ENCODE assay signal across 12 cellular contexts in genomic region chr17:74833501-74834361, GRCh38. TPM values are rescaled to one million over a fixed set of nuclear protein-coding genes. Genes with fewer than 3 reads are reported as not detected.
DNase-seq lines count a peak whose midpoint lies in the region; ATAC-seq, FAIRE-seq and TF ChIP-seq lines count a peak whose summit lies in the region.
"Had no signal": no experiment of that assay in that cellular context is flagged by ENCODE, and none has a peak within 500 bp of the region (broad histone marks: within the 10 kb centered on the region; RNA-seq: fewer than 3 reads in every experiment).

No MANE protein-coding gene starts in this region.

- H3K9me3 ChIP-seq in K562 (replicated peaks; ENCODE audit: control insufficient read depth, insufficient read depth, low read depth, low read length) (no peaks in the 10 kb centered on the region), osteoblast (ENCODE audit: low read depth, low read length) (no peaks in the 10 kb centered on the region)

- DNase-seq in GM10266 (ENCODE audit: extremely low spot score), result peak; percentile 73
- DNase-seq in LHCN-M2 (ENCODE audit: low read depth), result peak; percentile 58
- no peak for DNase-seq in K562 (ENCODE audit: extremely low read depth in 1 of 4, low spot score in 3 of 4)
- peak; percentile 97 for DNase-seq in osteoblast (ENCODE audit: insufficient read length, low spot score, missing footprints)
- no peak for DNase-seq in activated T-cell treated with anti-CD3 and anti-CD28 coated beads, Interleukin-2, amount 50 U/mL, for 1 hour
- DNase-seq in NCI-H2107 (lab: John Stamatoyannopoulos, UW), result no peak
- DNase-seq in NCI-H1092 (lab: John Stamatoyannopoulos, UW), result no peak
- DNase-seq: activated CD4-positive, alpha-beta T cell treated with anti-CD3 and anti-CD28 coated beads for 1 hour; effector CD8-positive, alpha-beta T cell; natural killer cell had no signal

- no peak for TF ChIP-seq EP300 in K562 (IDR thresholded peaks at IDR 0.05; ENCODE audit: low read length)

- CTCF ChIA-PET in K562 (lab: Yijun Ruan, JAX; ENCODE audit: low intra/inter-chr PET ratio), result no interaction called here

- H3K9ac ChIP-seq in K562 (ENCODE audit: insufficient read depth in 1 of 2, low read depth in 2 of 2, low read length in 2 of 2), result peak overlapping the region in 1 of 2 experiments; percentile 40; a peak in 1 of 4 replicates

- BruUV-seq in K562 (replicated peaks; lab: Mats Ljungman, UMichigan), result no TSS peak

- in situ Hi-C loops in K562 (cut with MboI), result no loop called here

- no peaks in the 10 kb centered on the region for H3K79me2 ChIP-seq in K562 (ENCODE audit: control insufficient read depth, insufficient read depth, low read length)
- no peaks in the 10 kb centered on the region for H3K79me2 ChIP-seq in osteoblast (ENCODE audit: insufficient read depth, low read length)

- H3K36me3 ChIP-seq in K562 (ENCODE audit: control insufficient read depth, insufficient read depth, low read length) (no peaks in the 10 kb centered on the region), osteoblast (ENCODE audit: insufficient read depth, low read length) (no peaks in the 10 kb centered on the region)

- H2AFZ ChIP-seq in K562 (ENCODE audit: low read depth, low read length) (no peak overlapping the region), osteoblast (ENCODE audit: low read length) (no peak overlapping the region)

- FAIRE-seq in K562 (lab: Jason Lieb, UNC), result no peak

- TF ChIP-seq RAD21 in K562 (CRISPR knock-in tag; conservative IDR thresholded peaks at IDR 0.05 in 1 of 2, IDR thresholded peaks at IDR 0.05 in 1 of 2), result no peak

- no peak for TF ChIP-seq POLR2A in K562 (conservative IDR thresholded peaks at IDR 0.05)

- TF ChIP-seq CTCF in GM10266 (IDR thresholded peaks at IDR 0.05; ENCODE audit: control insufficient read depth, insufficient read depth, low read depth, missing control alignments) (no peak), K562 (IDR thresholded peaks at IDR 0.05 in 2 of 3, conservative IDR thresholded peaks at IDR 0.05 in 1 of 3; ENCODE audit: insufficient read depth in 2 of 3, low read depth in 1 of 3, low read length in 3 of 3) (no peak), osteoblast (IDR thresholded peaks at IDR 0.05; ENCODE audit: extremely low read depth, low read depth, low read length) (no peak)

- H3K4me1 ChIP-seq in K562 (replicated peaks in 1 of 2; ENCODE audit: control insufficient read depth in 2 of 2, insufficient read depth in 2 of 2, low read length in 2 of 2) (peaks cover 3 to 43% of the 10 kb centered on the region in 2 experiments; a peak in 3 of 5 replicates), osteoblast (ENCODE audit: insufficient read depth, low read length) (peaks cover 5% of the 10 kb centered on the region)

- H3K4me3 ChIP-seq in K562, result no peak overlapping the region
- H3K4me3 ChIP-seq in osteoblast (ENCODE audit: insufficient read depth, low read length), result no peak overlapping the region

- ATAC-seq in K562 (peak; percentile 45), GM21528 (IDR thresholded peaks at IDR 0.05; ENCODE audit: low FRiP score, unreplicated experiment) (no peak)

- H3K27ac ChIP-seq in K562 (ENCODE audit: extremely low read depth, low read depth, low read length), result no peak overlapping the region
- H3K27ac ChIP-seq in osteoblast (ENCODE audit: low read depth, low read length), result no peak overlapping the region

- peaks cover 7% of the 10 kb centered on the region; the same call in 1 of the 2 replicates for H4K20me1 ChIP-seq in K562 (replicated peaks; ENCODE audit: control insufficient read depth, insufficient read depth, low read length)
- H4K20me1 ChIP-seq in osteoblast (ENCODE audit: insufficient read depth, low read length), result peaks cover 15% of the 10 kb centered on the region

- no peak overlapping the region for H3K4me2 ChIP-seq in K562 (ENCODE audit: insufficient read depth, low read length)
- H3K4me2 ChIP-seq in osteoblast (ENCODE audit: insufficient read depth, low read length), result no peak overlapping the region

- H3K9me1 ChIP-seq in K562 (ENCODE audit: control insufficient read depth, insufficient read depth, low read length), result no peaks in the 10 kb centered on the region

- intact Hi-C loops in K562 (cut with micrococcal nuclease), result no loop called here

- no peaks in the 10 kb centered on the region for H3K27me3 ChIP-seq in K562 (ENCODE audit: control insufficient read depth in 2 of 2, insufficient read depth in 2 of 2, low read length in 2 of 2)
- H3K27me3 ChIP-seq in osteoblast (ENCODE audit: insufficient read depth, low read length), result no peaks in the 10 kb centered on the region

- 35% methylated on average over 9 of the region's 15 CpGs for WGBS in K562 (ENCODE audit: insufficient coverage, low coverage, missing lambda C conversion rate)

- POLR2A ChIA-PET in K562 (lab: Yijun Ruan, JAX), result interaction anchor here (0.6 to 1.5 kb wide), 5 partner anchors 9 to 39 kb away, joined by 3 to 4 read pairs (median 3); partner anchors contain the start of gene FDXR

RNA-seq across cellular contexts. Expression of gene GRIN2C, which starts 26.0 kb away (rescaled TPM):
- total RNA-seq in LHCN-M2 (2014; rRNA removed) (0.06 TPM in 1 of 2 replicates, not detected in the other), K562 (2014; rRNA removed) (under 0.01 and 0.16 TPM in 2 replicates), K562 (2014; rRNA removed; fragmentation: Illumina TruSeq; extraction: Trizol) (0.03 and 0.04 TPM in 2 replicates), K562 (2015; rRNA removed; fragmentation: Illumina TruSeq; extraction: Trizol) (0.07 and 0.08 TPM in 2 replicates), K562 (2021) (0.33 and 0.40 TPM in 2 replicates), osteoblast (0.29 and 0.72 TPM in 2 replicates)
- polyA plus RNA-seq in LHCN-M2 (2012), result 0.05 TPM
- 1.3 and 4.1 TPM in 2 replicates for total RNA-seq in K562 (2011; cell fraction: chromatin; rRNA removed; ENCODE audit: low replicate concordance)
- 0.66 and 1.7 TPM in 2 replicates for total RNA-seq in K562 (2011; cell fraction: nucleolus; rRNA removed)
- 1.2 and 1.5 TPM in 2 replicates for total RNA-seq in K562 (2011; cell fraction: nucleoplasm; rRNA removed)
- polyA plus RNA-seq in K562 (2011; rRNA removed) (0.08 and 0.10 TPM in 2 replicates), K562 (2014; fragmentation: Illumina TruSeq; extraction: Trizol) (0.10 TPM in 1 of 2 replicates, not detected in the other), K562 (2014; fragmentation: Nextera tagmentation; extraction: Ambion mirVana) (not detected), K562 (2014; rRNA removed) (0.08 and 0.20 TPM in 2 replicates)
- polyA plus RNA-seq in K562 (2011; cell fraction: cytosol; rRNA removed), result 0.04 and 0.06 TPM in 2 replicates
- 0.29 and 0.68 TPM in 2 replicates for polyA plus RNA-seq in K562 (2011; cell fraction: nucleus; rRNA removed)
- polyA plus RNA-seq in K562 (2012), result 0.16 and 0.66 TPM in 2 replicates
- polyA minus RNA-seq in K562 (2011; rRNA and poly(A)+ RNA removed), result 0.06 TPM in 1 of 2 replicates, not detected in the other
- polyA minus RNA-seq in K562 (2011; cell fraction: cytosol; rRNA and poly(A)+ RNA removed), result not detected in 2 replicates
- 0.11 and 0.27 TPM in 2 replicates for polyA minus RNA-seq in K562 (2011; cell fraction: nucleus; rRNA and poly(A)+ RNA removed)
- total RNA-seq: natural killer cell had no signal
- polyA plus RNA-seq: IgD-negative memory B cell had no signal

RNA-seq across cellular contexts. Expression of gene FDXR, which starts 39.1 kb away (rescaled TPM):
- 39.4 and 48.5 TPM in 2 replicates for total RNA-seq in LHCN-M2 (2014; rRNA removed)
- polyA plus RNA-seq in LHCN-M2 (2012), result 23.3 TPM
- total RNA-seq in K562 (2011; cell fraction: chromatin; rRNA removed; ENCODE audit: low replicate concordance), result 26.1 and 46.4 TPM in 2 replicates
- 39.0 and 42.5 TPM in 2 replicates for total RNA-seq in K562 (2011; cell fraction: nucleolus; rRNA removed)
- total RNA-seq in K562 (2011; cell fraction: nucleoplasm; rRNA removed), result 25.0 and 34.7 TPM in 2 replicates
- total RNA-seq in K562 (2014; rRNA removed), result 62.2 and 76.4 TPM in 2 replicates
- total RNA-seq in K562 (2014; rRNA removed; fragmentation: Illumina TruSeq; extraction: Trizol), result 8.7 and 14.3 TPM in 2 replicates
- total RNA-seq in K562 (2015; rRNA removed; fragmentation: Illumina TruSeq; extraction: Trizol), result 40.6 and 46.1 TPM in 2 replicates
- total RNA-seq in K562 (2021), result 68.7 and 70.7 TPM in 2 replicates
- 25.4 and 30.9 TPM in 2 replicates for polyA plus RNA-seq in K562 (2011; rRNA removed)
- polyA plus RNA-seq in K562 (2011; cell fraction: cytosol; rRNA removed), result 27.8 and 83.2 TPM in 2 replicates
- 47.6 and 91.7 TPM in 2 replicates for polyA plus RNA-seq in K562 (2011; cell fraction: nucleus; rRNA removed)
- polyA plus RNA-seq in K562 (2012), result 64.0 and 126 TPM in 2 replicates
- 13.6 and 40.4 TPM in 2 replicates for polyA plus RNA-seq in K562 (2014; fragmentation: Illumina TruSeq; extraction: Trizol)
- polyA plus RNA-seq in K562 (2014; fragmentation: Nextera tagmentation; extraction: Ambion mirVana), result 1 to 10 TPM in 1 of 2 experiments, under 1 TPM in 1; 0.89 to 2.8 TPM
- polyA plus RNA-seq in K562 (2014; rRNA removed), result 58.6 and 62.9 TPM in 2 replicates
- 5.2 and 10.6 TPM in 2 replicates for polyA minus RNA-seq in K562 (2011; rRNA and poly(A)+ RNA removed)
- 20.5 and 30.2 TPM in 2 replicates for polyA minus RNA-seq in K562 (2011; cell fraction: cytosol; rRNA and poly(A)+ RNA removed)
- 22.8 and 27.3 TPM in 2 replicates for polyA minus RNA-seq in K562 (2011; cell fraction: nucleus; rRNA and poly(A)+ RNA removed)
- 23.5 and 25.9 TPM in 2 replicates for total RNA-seq in osteoblast

RNA-seq across cellular contexts. Expression of gene NAT9, which starts 57.6 kb away (rescaled TPM):
- total RNA-seq in LHCN-M2 (2014; rRNA removed) (35.5 and 39.1 TPM in 2 replicates), K562 (2014; rRNA removed) (28.8 and 31.9 TPM in 2 replicates), K562 (2014; rRNA removed; fragmentation: Illumina TruSeq; extraction: Trizol) (28.3 and 42.2 TPM in 2 replicates), K562 (2015; rRNA removed; fragmentation: Illumina TruSeq; extraction: Trizol) (39.4 and 40.8 TPM in 2 replicates), K562 (2021) (56.8 and 63.6 TPM in 2 replicates), osteoblast (33.0 and 35.1 TPM in 2 replicates)
- polyA plus RNA-seq in LHCN-M2 (2012), result 43.9 TPM
- total RNA-seq in K562 (2011; cell fraction: chromatin; rRNA removed; ENCODE audit: low replicate concordance), result 145 and 300 TPM in 2 replicates
- 204 and 205 TPM in 2 replicates for total RNA-seq in K562 (2011; cell fraction: nucleolus; rRNA removed)
- total RNA-seq in K562 (2011; cell fraction: nucleoplasm; rRNA removed), result 164 and 167 TPM in 2 replicates
- polyA plus RNA-seq in K562 (2011; rRNA removed) (42.4 and 52.0 TPM in 2 replicates), K562 (2014; fragmentation: Illumina TruSeq; extraction: Trizol) (37.1 and 39.9 TPM in 2 replicates), K562 (2014; fragmentation: Nextera tagmentation; extraction: Ambion mirVana) (1 to 10 TPM; 4.2 to 5.9 TPM), K562 (2014; rRNA removed) (59.9 and 63.8 TPM in 2 replicates)
- 38.3 and 39.8 TPM in 2 replicates for polyA plus RNA-seq in K562 (2011; cell fraction: cytosol; rRNA removed)
- 305 and 323 TPM in 2 replicates for polyA plus RNA-seq in K562 (2011; cell fraction: nucleus; rRNA removed)
- 49.7 and 52.4 TPM in 2 replicates for polyA plus RNA-seq in K562 (2012)
- polyA minus RNA-seq in K562 (2011; rRNA and poly(A)+ RNA removed), result 30.1 and 37.1 TPM in 2 replicates
- 9.9 and 11.5 TPM in 2 replicates for polyA minus RNA-seq in K562 (2011; cell fraction: cytosol; rRNA and poly(A)+ RNA removed)
- 60.3 and 89.4 TPM in 2 replicates for polyA minus RNA-seq in K562 (2011; cell fraction: nucleus; rRNA and poly(A)+ RNA removed)

RNA-seq across cellular contexts. Expression of gene FADS6, which starts 59.7 kb away (rescaled TPM):
- total RNA-seq in LHCN-M2 (2014; rRNA removed) (not detected in 2 replicates), K562 (2014; rRNA removed) (not detected in 2 replicates), K562 (2014; rRNA removed; fragmentation: Illumina TruSeq; extraction: Trizol) (not detected in 2 replicates), K562 (2015; rRNA removed; fragmentation: Illumina TruSeq; extraction: Trizol) (0.22 TPM in 1 of 2 replicates, not detected in the other), K562 (2021) (not detected in 2 replicates), osteoblast (not detected in 2 replicates)
- polyA plus RNA-seq in LHCN-M2 (2012), result not detected
- total RNA-seq in K562 (2011; cell fraction: chromatin; rRNA removed; ENCODE audit: low replicate concordance), result not detected in 2 replicates
- total RNA-seq in K562 (2011; cell fraction: nucleolus; rRNA removed), result 0.26 TPM in 1 of 2 replicates, not detected in the other
- 0.29 TPM in 1 of 2 replicates, not detected in the other for total RNA-seq in K562 (2011; cell fraction: nucleoplasm; rRNA removed)
- polyA plus RNA-seq in K562 (2011; rRNA removed) (0.12 and 0.18 TPM in 2 replicates), K562 (2014; fragmentation: Illumina TruSeq; extraction: Trizol) (not detected in 2 replicates), K562 (2014; fragmentation: Nextera tagmentation; extraction: Ambion mirVana) (not detected), K562 (2014; rRNA removed) (not detected in 2 replicates)
- 0.13 and 0.36 TPM in 2 replicates for polyA plus RNA-seq in K562 (2011; cell fraction: cytosol; rRNA removed)
- polyA plus RNA-seq in K562 (2011; cell fraction: nucleus; rRNA removed), result 0.07 and 0.44 TPM in 2 replicates
- polyA plus RNA-seq in K562 (2012), result 0.08 and 0.22 TPM in 2 replicates
- polyA minus RNA-seq in K562 (2011; rRNA and poly(A)+ RNA removed), result not detected in 2 replicates
- polyA minus RNA-seq in K562 (2011; cell fraction: cytosol; rRNA and poly(A)+ RNA removed), result 0.38 TPM in 1 of 2 replicates, not detected in the other
- not detected in 2 replicates for polyA minus RNA-seq in K562 (2011; cell fraction: nucleus; rRNA and poly(A)+ RNA removed)
- total RNA-seq: natural killer cell had no signal
- polyA plus RNA-seq: IgD-negative memory B cell had no signal

Comparison
In these comparisons a context has a peak if more than half of its experiments do, and no peak if none do; other contexts are left out.
1. DNase-seq: peak in GM10266 (single experiment), LHCN-M2 (single experiment) and osteoblast (single experiment); none in K562 (0 of 4), activated T-cell treated with anti-CD3 and anti-CD28 coated beads, Interleukin-2, amount 50 U/mL, for 1 hour (single experiment), NCI-H2107 (single experiment) and NCI-H1092 (single experiment).